Comparison of ENCODE assay signal across 8 cellular contexts in genomic region chr19:49019242-49019932, GRCh38. TPM values are rescaled to one million over a fixed set of nuclear protein-coding genes. Genes with fewer than 3 reads are reported as not detected.
DNase-seq lines count a peak whose midpoint lies in the region; ATAC-seq and TF ChIP-seq lines count a peak whose summit lies in the region.

No MANE protein-coding gene starts in this region.

- H3K4me1 ChIP-seq in duodenal mucosa (ENCODE audit: control insufficient read depth in 1 of 2, insufficient read depth in 2 of 2, low read length in 2 of 2): peaks cover 12 to 13% of the 10 kb centered on the region in 2 donors

- H3K9ac ChIP-seq in duodenal mucosa (ENCODE audit: low read depth in 1 of 2, low read length in 2 of 2): no peak overlapping the region

- no peak for TF ChIP-seq CTCF in GM10266 (IDR thresholded peaks at IDR 0.05; ENCODE audit: control insufficient read depth, insufficient read depth, low read depth, missing control alignments)

- H3K4me3 ChIP-seq in duodenal mucosa (ENCODE audit: low read depth in 1 of 2, low read length in 2 of 2): peak overlapping the region; percentile 52 to 55

- no peaks in the 10 kb centered on the region for H3K9me3 ChIP-seq in duodenal mucosa (ENCODE audit: control insufficient read depth in 1 of 2, low read length in 2 of 2)

- peak overlapping the region; percentile 84 for H3K4me3 Mint-ChIP-seq in activated CD4-positive, alpha-beta T cell treated with anti-CD3 and anti-CD28 coated beads, Interleukin-2, amount 10 ng/mL, durations not matched to agents 24 days and 14 days

- no peak overlapping the region for H3K27ac ChIP-seq in duodenal mucosa (ENCODE audit: low read depth, low read length)

- peak overlapping the region; percentile 12 for H3K27ac Mint-ChIP-seq in activated CD4-positive, alpha-beta T cell treated with anti-CD3 and anti-CD28 coated beads, Interleukin-2, amount 10 ng/mL, durations not matched to agents 24 days and 14 days

- no peak for ATAC-seq in HG03025 (IDR thresholded peaks at IDR 0.05; ENCODE audit: low FRiP score, unreplicated experiment)
- no peak for ATAC-seq in HG03045 (IDR thresholded peaks at IDR 0.05; ENCODE audit: unreplicated experiment)

- H3K27me3 Mint-ChIP-seq in activated CD4-positive, alpha-beta T cell treated with anti-CD3 and anti-CD28 coated beads, Interleukin-2, amount 10 ng/mL, durations not matched to agents 24 days and 14 days: peaks cover 27% of the 10 kb centered on the region

- H3K36me3 Mint-ChIP-seq in activated CD4-positive, alpha-beta T cell treated with anti-CD3 and anti-CD28 coated beads, Interleukin-2, amount 10 ng/mL, durations not matched to agents 24 days and 14 days (ENCODE audit: low read depth): peaks cover 5% of the 10 kb centered on the region

- peaks cover 20% of the 10 kb centered on the region for H3K4me1 Mint-ChIP-seq in activated CD4-positive, alpha-beta T cell treated with anti-CD3 and anti-CD28 coated beads, Interleukin-2, amount 10 ng/mL, durations not matched to agents 24 days and 14 days

- H3K36me3 ChIP-seq in duodenal mucosa (ENCODE audit: control insufficient read depth in 1 of 2, insufficient read depth in 2 of 2, low read length in 2 of 2): peaks cover 0 to 15% of the 10 kb centered on the region in 2 donors

- H3K27me3 ChIP-seq in duodenal mucosa (ENCODE audit: control insufficient read depth in 1 of 2, insufficient read depth in 2 of 2, low read length in 2 of 2): peaks cover 13 to 16% of the 10 kb centered on the region in 2 donors

- intact Hi-C loops in activated CD4-positive, alpha-beta T cell treated with anti-CD3 and anti-CD28 coated beads, Interleukin-2, amount 10 ng/mL, durations not matched to agents 24 days and 14 days (cut with micrococcal nuclease): no loop called here

- DNase-seq in GM10266 (ENCODE audit: extremely low spot score): peak; percentile 78
- DNase-seq in NCI-H1694 treated with DMSO at 0.1 percent for 48 hours (lab: John Stamatoyannopoulos, UW): peak; percentile 12
- DNase-seq in activated CD4-positive, alpha-beta T cell treated with anti-CD3 and anti-CD28 coated beads, Interleukin-2, amount 10 ng/mL, durations not matched to agents 24 days and 14 days: peak; percentile 90
- DNase-seq in midbrain (lab: John Stamatoyannopoulos, UW): peak; percentile 12
- peak; percentile 45 for DNase-seq in stimulated activated CD8-positive, alpha-beta memory T cell treated with anti-CD3 and anti-CD28 coated beads, Interleukin-7, amount 100 ng/mL, for 24 hours (ENCODE audit: low read depth)

- H3K9me3 Mint-ChIP-seq in activated CD4-positive, alpha-beta T cell treated with anti-CD3 and anti-CD28 coated beads, Interleukin-2, amount 10 ng/mL, durations not matched to agents 24 days and 14 days: no peaks in the 10 kb centered on the region

RNA-seq across cellular contexts. Expression of gene LHB, which starts 2.5 kb away (rescaled TPM):
- total RNA-seq in activated CD4-positive, alpha-beta T cell treated with anti-CD3 and anti-CD28 coated beads, Interleukin-2, amount 10 ng/mL, durations not matched to agents 24 days and 14 days: not detected in 2 replicates

RNA-seq across cellular contexts. Expression of gene CGB3, which starts 4.7 kb away (rescaled TPM):
- total RNA-seq in activated CD4-positive, alpha-beta T cell treated with anti-CD3 and anti-CD28 coated beads, Interleukin-2, amount 10 ng/mL, durations not matched to agents 24 days and 14 days: not detected in 2 replicates

RNA-seq across cellular contexts. Expression of gene CGB2, which starts 12.3 kb away (rescaled TPM):
- not detected in 2 replicates for total RNA-seq in activated CD4-positive, alpha-beta T cell treated with anti-CD3 and anti-CD28 coated beads, Interleukin-2, amount 10 ng/mL, durations not matched to agents 24 days and 14 days

RNA-seq across cellular contexts. Expression of gene CGB1, which starts 17.3 kb away (rescaled TPM):
- not detected in 2 replicates for total RNA-seq in activated CD4-positive, alpha-beta T cell treated with anti-CD3 and anti-CD28 coated beads, Interleukin-2, amount 10 ng/mL, durations not matched to agents 24 days and 14 days

RNA-seq across cellular contexts. Expression of gene CGB5, which starts 24.3 kb away (rescaled TPM):
- not detected in 2 replicates for total RNA-seq in activated CD4-positive, alpha-beta T cell treated with anti-CD3 and anti-CD28 coated beads, Interleukin-2, amount 10 ng/mL, durations not matched to agents 24 days and 14 days

Comparison
In these comparisons a context has a peak if more than half of its experiments do, and no peak if none do; other contexts are left out.
1. DNase-seq: peak in every context shown above with its lines; median percentile 90 in activated CD4-positive, alpha-beta T cell treated with anti-CD3 and anti-CD28 coated beads, Interleukin-2, amount 10 ng/mL, durations not matched to agents 24 days and 14 days; 78 in GM10266; 45 in stimulated activated CD8-positive, alpha-beta memory T cell treated with anti-CD3 and anti-CD28 coated beads, Interleukin-7, amount 100 ng/mL, for 24 hours; 12 in NCI-H1694 treated with DMSO at 0.1 percent for 48 hours; 12 in midbrain.